ENCODE assay signal across 1 cellular context in the genomic region with DNA sequence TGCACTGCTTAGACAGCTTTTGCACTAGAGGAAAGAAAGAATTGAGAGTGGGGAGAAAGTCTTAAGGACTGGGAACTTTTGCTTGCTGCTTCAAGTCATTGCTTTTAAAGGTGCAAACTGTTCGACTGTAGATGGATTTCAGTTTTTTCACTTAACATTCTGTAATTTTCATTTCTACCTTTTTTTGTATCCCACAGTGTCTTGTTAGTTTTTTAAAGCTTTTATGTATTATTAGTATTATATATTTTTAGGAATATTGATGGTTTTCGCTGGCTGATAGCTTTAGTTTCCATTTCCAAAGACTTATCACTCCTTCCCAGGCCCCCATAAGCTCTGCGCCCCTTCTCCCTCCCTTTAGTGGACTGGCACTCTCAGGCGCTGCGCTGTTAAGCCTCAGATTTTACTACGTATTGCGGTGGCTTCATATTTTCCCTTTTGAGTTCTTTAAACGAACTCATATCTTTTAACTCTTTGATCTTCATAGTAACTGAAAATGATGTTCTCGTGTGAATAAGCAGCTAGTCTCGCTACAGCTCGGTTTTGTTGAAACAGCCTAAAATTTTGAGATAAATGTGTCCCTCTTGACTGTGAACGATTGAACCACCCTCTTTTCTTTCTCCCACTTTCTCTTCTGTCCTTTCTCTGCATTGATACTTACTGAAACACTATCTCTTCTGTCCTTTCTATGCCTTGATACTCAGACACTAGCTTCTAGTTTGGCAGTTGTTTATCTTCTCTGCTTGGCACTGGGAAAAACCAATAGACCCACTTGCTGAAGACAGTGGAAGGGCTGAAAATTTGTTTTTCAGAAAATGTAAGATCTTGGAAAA.
TF ChIP-seq lines count a peak whose summit lies in the region.

No MANE protein-coding gene starts in this region.

TF ChIP-seq in K562, 482 proteins besides CTCF, POLR2A, EP300 and RAD21 (continued from another document and continues in another):
- TF ChIP-seq, protein P1, sequence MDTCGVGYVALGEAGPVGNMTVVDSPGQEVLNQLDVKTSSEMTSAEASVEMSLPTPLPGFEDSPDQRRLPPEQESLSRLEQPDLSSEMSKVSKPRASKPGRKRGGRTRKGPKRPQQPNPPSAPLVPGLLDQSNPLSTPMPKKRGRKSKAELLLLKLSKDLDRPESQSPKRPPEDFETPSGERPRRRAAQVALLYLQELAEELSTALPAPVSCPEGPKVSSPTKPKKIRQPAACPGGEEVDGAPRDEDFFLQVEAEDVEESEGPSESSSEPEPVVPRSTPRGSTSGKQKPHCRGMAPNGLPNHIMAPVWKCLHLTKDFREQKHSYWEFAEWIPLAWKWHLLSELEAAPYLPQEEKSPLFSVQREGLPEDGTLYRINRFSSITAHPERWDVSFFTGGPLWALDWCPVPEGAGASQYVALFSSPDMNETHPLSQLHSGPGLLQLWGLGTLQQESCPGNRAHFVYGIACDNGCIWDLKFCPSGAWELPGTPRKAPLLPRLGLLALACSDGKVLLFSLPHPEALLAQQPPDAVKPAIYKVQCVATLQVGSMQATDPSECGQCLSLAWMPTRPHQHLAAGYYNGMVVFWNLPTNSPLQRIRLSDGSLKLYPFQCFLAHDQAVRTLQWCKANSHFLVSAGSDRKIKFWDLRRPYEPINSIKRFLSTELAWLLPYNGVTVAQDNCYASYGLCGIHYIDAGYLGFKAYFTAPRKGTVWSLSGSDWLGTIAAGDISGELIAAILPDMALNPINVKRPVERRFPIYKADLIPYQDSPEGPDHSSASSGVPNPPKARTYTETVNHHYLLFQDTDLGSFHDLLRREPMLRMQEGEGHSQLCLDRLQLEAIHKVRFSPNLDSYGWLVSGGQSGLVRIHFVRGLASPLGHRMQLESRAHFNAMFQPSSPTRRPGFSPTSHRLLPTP (IDR thresholded peaks at IDR 0.05; ENCODE audit: borderline replicate concordance, extremely low read depth, insufficient read length) = no peak
- TF ChIP-seq FIP1L1 (IDR thresholded peaks at IDR 0.05; ENCODE audit: low read depth, low read length, poor library complexity, severe bottlenecking) = no peak
- no peak for TF ChIP-seq RBM25 (IDR thresholded peaks at IDR 0.05; ENCODE audit: low read depth, low read length, severe bottlenecking)
- peak; percentile 1 to 26; a peak in 1 of 4 replicates for TF ChIP-seq ARNT (IDR thresholded peaks at IDR 0.05)
- TF ChIP-seq FOXA1 (IDR thresholded peaks at IDR 0.05; ENCODE audit: borderline replicate concordance) = no peak
- TF ChIP-seq SIX5 (IDR thresholded peaks at IDR 0.05; ENCODE audit: borderline replicate concordance in 1 of 2, insufficient read depth in 1 of 2, low read depth in 1 of 2, low read length in 2 of 2) = no peak
- 0 out of 2 replicates have a peak, but pooled peaks have one; percentile 13 for TF ChIP-seq BCOR (IDR thresholded peaks at IDR 0.05)
- no peak for TF ChIP-seq ZZZ3 (IDR thresholded peaks at IDR 0.05)
- no peak for TF ChIP-seq PRMT5 (CRISPR knock-in tag; IDR thresholded peaks at IDR 0.05)
- TF ChIP-seq, protein P2, sequence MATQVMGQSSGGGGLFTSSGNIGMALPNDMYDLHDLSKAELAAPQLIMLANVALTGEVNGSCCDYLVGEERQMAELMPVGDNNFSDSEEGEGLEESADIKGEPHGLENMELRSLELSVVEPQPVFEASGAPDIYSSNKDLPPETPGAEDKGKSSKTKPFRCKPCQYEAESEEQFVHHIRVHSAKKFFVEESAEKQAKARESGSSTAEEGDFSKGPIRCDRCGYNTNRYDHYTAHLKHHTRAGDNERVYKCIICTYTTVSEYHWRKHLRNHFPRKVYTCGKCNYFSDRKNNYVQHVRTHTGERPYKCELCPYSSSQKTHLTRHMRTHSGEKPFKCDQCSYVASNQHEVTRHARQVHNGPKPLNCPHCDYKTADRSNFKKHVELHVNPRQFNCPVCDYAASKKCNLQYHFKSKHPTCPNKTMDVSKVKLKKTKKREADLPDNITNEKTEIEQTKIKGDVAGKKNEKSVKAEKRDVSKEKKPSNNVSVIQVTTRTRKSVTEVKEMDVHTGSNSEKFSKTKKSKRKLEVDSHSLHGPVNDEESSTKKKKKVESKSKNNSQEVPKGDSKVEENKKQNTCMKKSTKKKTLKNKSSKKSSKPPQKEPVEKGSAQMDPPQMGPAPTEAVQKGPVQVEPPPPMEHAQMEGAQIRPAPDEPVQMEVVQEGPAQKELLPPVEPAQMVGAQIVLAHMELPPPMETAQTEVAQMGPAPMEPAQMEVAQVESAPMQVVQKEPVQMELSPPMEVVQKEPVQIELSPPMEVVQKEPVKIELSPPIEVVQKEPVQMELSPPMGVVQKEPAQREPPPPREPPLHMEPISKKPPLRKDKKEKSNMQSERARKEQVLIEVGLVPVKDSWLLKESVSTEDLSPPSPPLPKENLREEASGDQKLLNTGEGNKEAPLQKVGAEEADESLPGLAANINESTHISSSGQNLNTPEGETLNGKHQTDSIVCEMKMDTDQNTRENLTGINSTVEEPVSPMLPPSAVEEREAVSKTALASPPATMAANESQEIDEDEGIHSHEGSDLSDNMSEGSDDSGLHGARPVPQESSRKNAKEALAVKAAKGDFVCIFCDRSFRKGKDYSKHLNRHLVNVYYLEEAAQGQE (CRISPR knock-in tag; IDR thresholded peaks at IDR 0.05; ENCODE audit: low read depth) = no peak
- TF ChIP-seq NFRKB (IDR thresholded peaks at IDR 0.05; ENCODE audit: low read depth) = 0 out of 2 replicates have a peak, but pooled peaks have one; percentile 27
- no peak for TF ChIP-seq EZH2 (IDR thresholded peaks at IDR 0.05; ENCODE audit: borderline replicate concordance, low read depth, low read length)
- TF ChIP-seq HDAC3 (IDR thresholded peaks at IDR 0.05; ENCODE audit: borderline replicate concordance, partially characterized antibody) = no peak
- TF ChIP-seq CTBP1 (IDR thresholded peaks at IDR 0.05; ENCODE audit: borderline replicate concordance) = no peak
- TF ChIP-seq SOX6 (IDR thresholded peaks at IDR 0.05) = no peak
- peak; percentile 7; the same call in 1 of the 2 replicates for TF ChIP-seq POLR2AphosphoS5 (IDR thresholded peaks at IDR 0.05; ENCODE audit: control insufficient read depth, insufficient read depth, low read depth, low read length)
- no peak for TF ChIP-seq NR2F6 (CRISPR knock-in tag; IDR thresholded peaks at IDR 0.05)
- TF ChIP-seq ZNF263 (CRISPR knock-in tag; IDR thresholded peaks at IDR 0.05; ENCODE audit: borderline replicate concordance) = no peak
- no peak for TF ChIP-seq TARDBP (IDR thresholded peaks at IDR 0.05)
- TF ChIP-seq, protein P3, sequence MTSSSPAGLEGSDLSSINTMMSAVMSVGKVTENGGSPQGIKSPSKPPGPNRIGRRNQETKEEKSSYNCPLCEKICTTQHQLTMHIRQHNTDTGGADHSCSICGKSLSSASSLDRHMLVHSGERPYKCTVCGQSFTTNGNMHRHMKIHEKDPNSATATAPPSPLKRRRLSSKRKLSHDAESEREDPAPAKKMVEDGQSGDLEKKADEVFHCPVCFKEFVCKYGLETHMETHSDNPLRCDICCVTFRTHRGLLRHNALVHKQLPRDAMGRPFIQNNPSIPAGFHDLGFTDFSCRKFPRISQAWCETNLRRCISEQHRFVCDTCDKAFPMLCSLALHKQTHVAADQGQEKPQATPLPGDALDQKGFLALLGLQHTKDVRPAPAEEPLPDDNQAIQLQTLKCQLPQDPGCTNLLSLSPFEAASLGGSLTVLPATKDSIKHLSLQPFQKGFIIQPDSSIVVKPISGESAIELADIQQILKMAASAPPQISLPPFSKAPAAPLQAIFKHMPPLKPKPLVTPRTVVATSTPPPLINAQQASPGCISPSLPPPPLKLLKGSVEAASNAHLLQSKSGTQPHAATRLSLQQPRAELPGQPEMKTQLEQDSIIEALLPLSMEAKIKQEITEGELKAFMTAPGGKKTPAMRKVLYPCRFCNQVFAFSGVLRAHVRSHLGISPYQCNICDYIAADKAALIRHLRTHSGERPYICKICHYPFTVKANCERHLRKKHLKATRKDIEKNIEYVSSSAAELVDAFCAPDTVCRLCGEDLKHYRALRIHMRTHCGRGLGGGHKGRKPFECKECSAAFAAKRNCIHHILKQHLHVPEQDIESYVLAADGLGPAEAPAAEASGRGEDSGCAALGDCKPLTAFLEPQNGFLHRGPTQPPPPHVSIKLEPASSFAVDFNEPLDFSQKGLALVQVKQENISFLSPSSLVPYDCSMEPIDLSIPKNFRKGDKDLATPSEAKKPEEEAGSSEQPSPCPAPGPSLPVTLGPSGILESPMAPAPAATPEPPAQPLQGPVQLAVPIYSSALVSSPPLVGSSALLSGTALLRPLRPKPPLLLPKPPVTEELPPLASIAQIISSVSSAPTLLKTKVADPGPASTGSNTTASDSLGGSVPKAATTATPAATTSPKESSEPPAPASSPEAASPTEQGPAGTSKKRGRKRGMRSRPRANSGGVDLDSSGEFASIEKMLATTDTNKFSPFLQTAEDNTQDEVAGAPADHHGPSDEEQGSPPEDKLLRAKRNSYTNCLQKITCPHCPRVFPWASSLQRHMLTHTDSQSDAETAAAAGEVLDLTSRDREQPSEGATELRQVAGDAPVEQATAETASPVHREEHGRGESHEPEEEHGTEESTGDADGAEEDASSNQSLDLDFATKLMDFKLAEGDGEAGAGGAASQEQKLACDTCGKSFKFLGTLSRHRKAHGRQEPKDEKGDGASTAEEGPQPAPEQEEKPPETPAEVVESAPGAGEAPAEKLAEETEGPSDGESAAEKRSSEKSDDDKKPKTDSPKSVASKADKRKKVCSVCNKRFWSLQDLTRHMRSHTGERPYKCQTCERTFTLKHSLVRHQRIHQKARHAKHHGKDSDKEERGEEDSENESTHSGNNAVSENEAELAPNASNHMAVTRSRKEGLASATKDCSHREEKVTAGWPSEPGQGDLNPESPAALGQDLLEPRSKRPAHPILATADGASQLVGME (CRISPR knock-in tag; IDR thresholded peaks at IDR 0.05) = no peak
- TF ChIP-seq ZKSCAN8 (CRISPR knock-in tag; IDR thresholded peaks at IDR 0.05) = 0 out of 2 replicates have a peak, but pooled peaks have one; percentile 32
- no peak for TF ChIP-seq GTF2E2 (tag; IDR thresholded peaks at IDR 0.05)
- TF ChIP-seq, protein P4, sequence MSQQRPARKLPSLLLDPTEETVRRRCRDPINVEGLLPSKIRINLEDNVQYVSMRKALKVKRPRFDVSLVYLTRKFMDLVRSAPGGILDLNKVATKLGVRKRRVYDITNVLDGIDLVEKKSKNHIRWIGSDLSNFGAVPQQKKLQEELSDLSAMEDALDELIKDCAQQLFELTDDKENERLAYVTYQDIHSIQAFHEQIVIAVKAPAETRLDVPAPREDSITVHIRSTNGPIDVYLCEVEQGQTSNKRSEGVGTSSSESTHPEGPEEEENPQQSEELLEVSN (IDR thresholded peaks at IDR 0.05; ENCODE audit: borderline replicate concordance in 1 of 2, extremely low read depth in 1 of 2, insufficient read depth in 1 of 2, insufficient read length in 1 of 2, low read depth in 1 of 2, low read length in 1 of 2, poor library complexity in 1 of 2, severe bottlenecking in 1 of 2) = no peak
- 0 out of 2 replicates have a peak, but pooled peaks have one; percentile 60 for TF ChIP-seq TAF7 (tag; IDR thresholded peaks at IDR 0.05)
- TF ChIP-seq, protein P5, sequence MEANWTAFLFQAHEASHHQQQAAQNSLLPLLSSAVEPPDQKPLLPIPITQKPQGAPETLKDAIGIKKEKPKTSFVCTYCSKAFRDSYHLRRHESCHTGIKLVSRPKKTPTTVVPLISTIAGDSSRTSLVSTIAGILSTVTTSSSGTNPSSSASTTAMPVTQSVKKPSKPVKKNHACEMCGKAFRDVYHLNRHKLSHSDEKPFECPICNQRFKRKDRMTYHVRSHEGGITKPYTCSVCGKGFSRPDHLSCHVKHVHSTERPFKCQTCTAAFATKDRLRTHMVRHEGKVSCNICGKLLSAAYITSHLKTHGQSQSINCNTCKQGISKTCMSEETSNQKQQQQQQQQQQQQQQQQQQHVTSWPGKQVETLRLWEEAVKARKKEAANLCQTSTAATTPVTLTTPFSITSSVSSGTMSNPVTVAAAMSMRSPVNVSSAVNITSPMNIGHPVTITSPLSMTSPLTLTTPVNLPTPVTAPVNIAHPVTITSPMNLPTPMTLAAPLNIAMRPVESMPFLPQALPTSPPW (CRISPR knock-in tag; IDR thresholded peaks at IDR 0.05) = no peak; the same call in 1 of the 2 replicates
- TF ChIP-seq ZNF77 (CRISPR knock-in tag; IDR thresholded peaks at IDR 0.05) = no peak
- TF ChIP-seq, protein P6, sequence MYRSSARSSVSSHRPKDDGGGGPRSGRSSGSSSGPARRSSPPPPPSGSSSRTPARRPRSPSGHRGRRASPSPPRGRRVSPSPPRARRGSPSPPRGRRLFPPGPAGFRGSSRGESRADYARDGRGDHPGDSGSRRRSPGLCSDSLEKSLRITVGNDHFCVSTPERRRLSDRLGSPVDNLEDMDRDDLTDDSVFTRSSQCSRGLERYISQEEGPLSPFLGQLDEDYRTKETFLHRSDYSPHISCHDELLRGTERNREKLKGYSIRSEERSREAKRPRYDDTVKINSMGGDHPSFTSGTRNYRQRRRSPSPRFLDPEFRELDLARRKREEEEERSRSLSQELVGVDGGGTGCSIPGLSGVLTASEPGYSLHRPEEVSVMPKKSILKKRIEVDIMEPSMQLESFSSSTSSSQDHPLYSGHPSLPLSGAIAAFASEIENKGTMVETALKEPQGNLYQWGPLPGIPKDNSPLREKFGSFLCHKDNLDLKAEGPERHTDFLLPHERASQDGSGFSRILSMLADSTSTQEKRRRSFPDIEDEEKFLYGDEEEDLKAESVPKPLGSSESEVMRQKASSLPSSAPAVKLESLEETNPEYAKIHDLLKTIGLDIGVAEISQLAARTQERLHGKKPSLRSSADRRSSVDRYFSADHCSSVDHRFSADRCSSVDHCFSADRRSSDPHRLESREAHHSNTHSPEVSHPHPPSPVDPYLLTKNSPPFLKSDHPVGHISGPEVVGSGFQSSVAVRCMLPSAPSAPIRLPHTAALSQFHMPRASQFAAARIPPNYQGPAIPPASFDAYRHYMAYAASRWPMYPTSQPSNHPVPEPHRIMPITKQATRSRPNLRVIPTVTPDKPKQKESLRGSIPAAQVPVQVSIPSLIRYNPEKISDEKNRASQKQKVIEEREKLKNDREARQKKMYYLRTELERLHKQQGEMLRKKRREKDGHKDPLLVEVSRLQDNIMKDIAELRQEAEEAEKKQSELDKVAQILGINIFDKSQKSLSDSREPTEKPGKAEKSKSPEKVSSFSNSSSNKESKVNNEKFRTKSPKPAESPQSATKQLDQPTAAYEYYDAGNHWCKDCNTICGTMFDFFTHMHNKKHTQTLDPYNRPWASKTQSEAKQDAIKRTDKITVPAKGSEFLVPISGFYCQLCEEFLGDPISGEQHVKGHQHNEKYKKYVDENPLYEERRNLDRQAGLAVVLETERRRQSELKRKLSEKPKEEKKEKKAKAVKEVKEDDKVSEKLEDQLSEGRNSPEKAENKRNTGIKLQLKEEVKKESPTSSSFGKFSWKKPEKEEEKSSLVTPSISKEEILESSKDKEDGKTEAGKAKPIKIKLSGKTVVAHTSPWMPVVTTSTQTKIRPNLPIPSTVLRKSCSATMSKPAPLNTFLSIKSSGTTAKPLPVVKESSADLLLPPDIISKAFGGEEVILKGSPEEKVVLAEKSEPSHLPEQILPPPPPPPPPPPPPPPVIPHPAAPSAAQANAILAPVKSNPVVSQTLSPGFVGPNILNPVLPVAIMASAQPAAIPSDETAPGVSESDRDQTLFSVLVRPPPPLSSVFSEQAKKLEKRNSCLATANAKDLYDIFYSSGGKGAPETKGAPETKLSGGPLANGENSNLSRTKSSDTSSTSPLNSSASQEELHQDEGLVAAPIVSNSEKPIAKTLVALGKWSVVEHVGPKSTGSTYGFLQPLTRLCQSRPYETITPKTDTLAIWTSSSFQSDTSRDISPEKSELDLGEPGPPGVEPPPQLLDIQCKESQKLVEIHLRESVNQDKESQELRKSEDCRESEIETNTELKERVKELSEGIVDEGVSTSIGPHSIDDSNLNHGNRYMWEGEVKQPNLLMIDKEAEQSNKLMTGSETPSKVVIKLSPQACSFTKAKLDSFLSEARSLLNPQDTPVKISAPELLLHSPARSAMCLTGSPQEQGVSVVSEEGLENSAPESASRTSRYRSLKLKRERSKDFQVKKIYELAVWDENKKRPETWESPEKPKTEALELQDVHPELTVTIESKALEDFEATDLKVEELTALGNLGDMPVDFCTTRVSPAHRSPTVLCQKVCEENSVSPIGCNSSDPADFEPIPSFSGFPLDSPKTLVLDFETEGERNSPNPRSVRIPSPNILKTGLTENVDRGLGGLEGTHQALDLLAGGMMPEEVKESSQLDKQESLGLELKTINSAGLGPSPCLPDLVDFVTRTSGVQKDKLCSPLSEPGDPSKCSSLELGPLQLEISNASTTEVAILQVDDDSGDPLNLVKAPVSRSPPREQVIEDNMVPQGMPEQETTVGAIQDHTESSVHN (IDR thresholded peaks at IDR 0.05; ENCODE audit: borderline replicate concordance in 1 of 2, low read depth in 1 of 2) = no peak
- TF ChIP-seq GABPB2 (CRISPR knock-in tag; conservative IDR thresholded peaks at IDR 0.05) = no peak
